ENCODE assay signal across 8 cellular contexts in genomic region chr5:71887680-71888079, GRCh38.
DNase-seq lines count a peak whose midpoint lies in the region; ATAC-seq, FAIRE-seq and TF ChIP-seq lines count a peak whose summit lies in the region.

No MANE protein-coding gene starts in this region.

- peak; percentile 57 for FAIRE-seq in RCC 7860 (lab: Jason Lieb, UNC)

- H3K4me3 ChIP-seq in epithelial cell of esophagus (ENCODE audit: low read length): no peak overlapping the region
- no peak overlapping the region for H3K4me3 ChIP-seq in parathyroid adenoma (ENCODE audit: low read depth, low read length)

- no peaks in the 10 kb centered on the region for H3K79me2 ChIP-seq in parathyroid adenoma

- ATAC-seq in GM19438 (IDR thresholded peaks at IDR 0.05; ENCODE audit: low read depth, unreplicated experiment): peak; percentile 100
- ATAC-seq in HG03354 (IDR thresholded peaks at IDR 0.05; ENCODE audit: poor library complexity, severe bottlenecking, unreplicated experiment): peak; percentile 99

- DNase-seq in NCI-H2081 (lab: John Stamatoyannopoulos, UW): peak; percentile 25 to 45
- DNase-seq in NCI-H2081 treated with DMSO at 0.1 percent for 48 hours (lab: John Stamatoyannopoulos, UW): no peak
- peak; percentile 61 for DNase-seq in RCC 7860 (ENCODE audit: low spot score)
- DNase-seq in epithelial cell of esophagus (ENCODE audit: low read depth): peak; percentile 85
- no peak for DNase-seq in hippocampal formation (lab: John Stamatoyannopoulos, UW)

- no peak overlapping the region for H3K9ac ChIP-seq in parathyroid adenoma

- no peaks in the 10 kb centered on the region for H3K27me3 ChIP-seq in parathyroid adenoma (ENCODE audit: control insufficient read depth, insufficient read depth, low read length)

- H3K9me3 ChIP-seq in parathyroid adenoma (ENCODE audit: control insufficient read depth, low read length): no peaks in the 10 kb centered on the region

- H3K4me2 ChIP-seq in parathyroid adenoma (ENCODE audit: low read length): no peak overlapping the region

- peak overlapping the region; percentile 35 for H2AFZ ChIP-seq in parathyroid adenoma

- no peak for TF ChIP-seq CTCF in epithelial cell of esophagus (IDR thresholded peaks at IDR 0.05; ENCODE audit: insufficient read depth, low read depth, low read length, missing control alignments)
- no peak for TF ChIP-seq CTCF in parathyroid adenoma (IDR thresholded peaks at IDR 0.05)

- no peaks in the 10 kb centered on the region for H3K4me1 ChIP-seq in parathyroid adenoma

- no peaks in the 10 kb centered on the region for H3K36me3 ChIP-seq in parathyroid adenoma (ENCODE audit: control insufficient read depth, insufficient read depth, low read length)

- no peak overlapping the region for H3K27ac ChIP-seq in parathyroid adenoma

Comparison
In these comparisons a context has a peak if more than half of its experiments do, and no peak if none do; other contexts are left out.
1. DNase-seq: peak in NCI-H2081 (2 of 2), RCC 7860 (single experiment) and epithelial cell of esophagus (single experiment); none in NCI-H2081 treated with DMSO at 0.1 percent for 48 hours (single experiment) and hippocampal formation (0 of 2).